22 cellular contexts compared by ENCODE assay signal in the genomic region with DNA sequence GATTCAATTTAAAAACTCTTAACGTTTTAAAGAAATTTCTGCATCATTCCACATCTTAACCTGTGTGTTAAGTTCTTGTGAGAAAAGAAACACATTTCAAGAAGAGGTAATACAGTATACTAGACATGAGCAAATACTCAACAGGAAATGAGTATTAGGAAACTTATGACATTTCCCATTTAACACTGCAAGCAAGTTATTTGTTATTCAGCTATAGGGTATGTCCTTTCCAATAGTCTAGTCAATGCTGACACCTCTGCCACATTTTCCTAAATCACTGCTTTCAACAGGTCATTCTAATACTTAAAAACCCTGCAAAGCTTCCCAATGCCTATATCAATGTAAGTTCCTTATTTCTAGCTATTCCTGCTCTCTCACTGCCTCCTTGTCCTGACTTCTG.
DNase-seq lines count a peak whose midpoint lies in the region; ATAC-seq and TF ChIP-seq lines count a peak whose summit lies in the region.
"Had no signal": no experiment of that assay in that cellular context is flagged by ENCODE, and none has a peak within 500 bp of the region (broad histone marks: within the 10 kb centered on the region; RNA-seq: fewer than 3 reads in every experiment).

No MANE protein-coding gene starts in this region.

- H3K4me3 ChIP-seq in fibroblast of mammary gland (ENCODE audit: control insufficient read depth, low read depth, low read length) = no peak overlapping the region
- H3K4me3 ChIP-seq: colonic mucosa, lower lobe of right lung, neural progenitor cell had no signal

- no peak overlapping the region for H3K27ac Mint-ChIP-seq in natural killer cell treated with Interleukin-12 subunit alpha and Interleukin-12 subunit beta and Interleukin-15 and Interleukin-18, amount 100 ng/mL, for 72 hours
- no peak overlapping the region for H3K27ac Mint-ChIP-seq in natural killer cell
- no peak overlapping the region for H3K27ac Mint-ChIP-seq in activated T-helper 17 cell treated with anti-CD3 and anti-CD28 coated beads, Interleukin-2, amount 50 U/mL, for 72 hours
- H3K27ac Mint-ChIP-seq in stimulated activated naive CD8-positive, alpha-beta T cell treated with anti-CD3 and anti-CD28 coated beads, Interleukin-15, amount 100 ng/mL, for 72 hours = no peak overlapping the region
- H3K27ac Mint-ChIP-seq in glutamatergic neuron (ENCODE audit: unreplicated experiment) = no peak overlapping the region
- H3K27ac Mint-ChIP-seq: activated naive CD8-positive, alpha-beta T cell treated with anti-CD3 and anti-CD28 coated beads, Interleukin-2, amount 10 ng/mL, durations not matched to agents 7 days and 5 days; activated T-helper 1 cell treated with anti-CD3 and anti-CD28 coated beads, Interleukin-12 subunit alpha, Interleukin-12 subunit beta, Interleukin-2, Interleukin-4 antibody, amounts not matched to agents 30 ng/mL and 10 ng/mL and 1 ng/mL, durations not matched to agents 14 hours and 24 hours and 36 hours; endodermal cell; neural progenitor cell; type B pancreatic cell had no signal

- peaks cover 9 to 12% of the 10 kb centered on the region in 2 donors for H3K4me1 Mint-ChIP-seq in natural killer cell treated with Interleukin-12 subunit alpha and Interleukin-12 subunit beta and Interleukin-15 and Interleukin-18, amount 100 ng/mL, for 72 hours (ENCODE audit: low read depth in 2 of 2)
- H3K4me1 Mint-ChIP-seq in natural killer cell (peaks cover under 1 to 8% of the 10 kb centered on the region in 2 donors), glutamatergic neuron (ENCODE audit: low read depth, unreplicated experiment) (no peaks in the 10 kb centered on the region)
- H3K4me1 Mint-ChIP-seq in activated T-helper 17 cell treated with anti-CD3 and anti-CD28 coated beads, Interleukin-2, amount 50 U/mL, for 72 hours = peaks cover 13% of the 10 kb centered on the region
- H3K4me1 Mint-ChIP-seq in stimulated activated naive CD8-positive, alpha-beta T cell treated with anti-CD3 and anti-CD28 coated beads, Interleukin-15, amount 100 ng/mL, for 72 hours = peaks cover 9% of the 10 kb centered on the region
- H3K4me1 Mint-ChIP-seq: endodermal cell, neural progenitor cell had no signal

- H3K4me3 Mint-ChIP-seq in natural killer cell treated with Interleukin-12 subunit alpha and Interleukin-12 subunit beta and Interleukin-15 and Interleukin-18, amount 100 ng/mL, for 72 hours = no peak overlapping the region
- no peak overlapping the region for H3K4me3 Mint-ChIP-seq in natural killer cell
- H3K4me3 Mint-ChIP-seq in activated T-helper 17 cell treated with anti-CD3 and anti-CD28 coated beads, Interleukin-2, amount 50 U/mL, for 72 hours = no peak overlapping the region
- no peak overlapping the region for H3K4me3 Mint-ChIP-seq in stimulated activated naive CD8-positive, alpha-beta T cell treated with anti-CD3 and anti-CD28 coated beads, Interleukin-15, amount 100 ng/mL, for 72 hours
- no peak overlapping the region for H3K4me3 Mint-ChIP-seq in glutamatergic neuron (ENCODE audit: unreplicated experiment)
- H3K4me3 Mint-ChIP-seq: activated naive CD8-positive, alpha-beta T cell treated with anti-CD3 and anti-CD28 coated beads, Interleukin-2, amount 10 ng/mL, durations not matched to agents 7 days and 5 days; activated T-helper 1 cell treated with anti-CD3 and anti-CD28 coated beads, Interleukin-12 subunit alpha, Interleukin-12 subunit beta, Interleukin-2, Interleukin-4 antibody, amounts not matched to agents 30 ng/mL and 10 ng/mL and 1 ng/mL, durations not matched to agents 14 hours and 24 hours and 36 hours; CD4-positive, alpha-beta memory T cell; endodermal cell; neural progenitor cell; type B pancreatic cell had no signal

- DNase-seq in natural killer cell treated with Interleukin-12 subunit alpha and Interleukin-12 subunit beta and Interleukin-15 and Interleukin-18, amount 100 ng/mL, for 72 hours (ENCODE audit: low spot score) = no peak
- DNase-seq in natural killer cell (no peak), fibroblast of mammary gland (ENCODE audit: low read depth) (peak; percentile 18), glutamatergic neuron (no peak), NCI-H345 (lab: John Stamatoyannopoulos, UW) (no peak)
- no peak for DNase-seq in stimulated activated naive CD8-positive, alpha-beta T cell treated with anti-CD3 and anti-CD28 coated beads, Interleukin-15, amount 100 ng/mL, for 72 hours
- DNase-seq: activated CD4-positive, alpha-beta T cell treated with anti-CD3 and anti-CD28 coated beads for 1 hour; activated naive CD8-positive, alpha-beta T cell treated with anti-CD3 and anti-CD28 coated beads, Interleukin-2, amount 10 ng/mL, durations not matched to agents 7 days and 5 days; CD4-positive, alpha-beta memory T cell; colonic mucosa; endodermal cell; lower lobe of right lung; NCI-H1436; NCI-H510A treated with DMSO at 0.1 percent for 48 hours; stimulated activated CD4-positive, alpha-beta T cell treated with anti-CD3 and anti-CD28 coated beads, Interleukin-15, amount 100 ng/mL, for 24 hours had no signal

- TF ChIP-seq CTCF in natural killer cell (IDR thresholded peaks at IDR 0.05) (no peak), fibroblast of mammary gland (conservative IDR thresholded peaks at IDR 0.05; ENCODE audit: control insufficient read depth, insufficient read depth, low read depth, low read length) (no peak), glutamatergic neuron (IDR thresholded peaks at IDR 0.05; ENCODE audit: partially characterized antibody, unreplicated experiment) (no peak)

- no peaks in the 10 kb centered on the region for H3K9me3 Mint-ChIP-seq in natural killer cell treated with Interleukin-12 subunit alpha and Interleukin-12 subunit beta and Interleukin-15 and Interleukin-18, amount 100 ng/mL, for 72 hours
- H3K9me3 Mint-ChIP-seq in natural killer cell (no peaks in the 10 kb centered on the region), glutamatergic neuron (ENCODE audit: unreplicated experiment) (no peaks in the 10 kb centered on the region)
- H3K9me3 Mint-ChIP-seq in activated T-helper 17 cell treated with anti-CD3 and anti-CD28 coated beads, Interleukin-2, amount 50 U/mL, for 72 hours = no peaks in the 10 kb centered on the region
- no peaks in the 10 kb centered on the region for H3K9me3 Mint-ChIP-seq in stimulated activated naive CD8-positive, alpha-beta T cell treated with anti-CD3 and anti-CD28 coated beads, Interleukin-15, amount 100 ng/mL, for 72 hours
- H3K9me3 Mint-ChIP-seq: activated naive CD8-positive, alpha-beta T cell treated with anti-CD3 and anti-CD28 coated beads, Interleukin-2, amount 10 ng/mL, durations not matched to agents 7 days and 5 days; activated T-helper 1 cell treated with anti-CD3 and anti-CD28 coated beads, Interleukin-12 subunit alpha, Interleukin-12 subunit beta, Interleukin-2, Interleukin-4 antibody, amounts not matched to agents 30 ng/mL and 10 ng/mL and 1 ng/mL, durations not matched to agents 14 hours and 24 hours and 36 hours; CD4-positive, alpha-beta memory T cell; endodermal cell; neural progenitor cell; type B pancreatic cell had no signal

- H3K36me3 Mint-ChIP-seq in natural killer cell treated with Interleukin-12 subunit alpha and Interleukin-12 subunit beta and Interleukin-15 and Interleukin-18, amount 100 ng/mL, for 72 hours = peaks cover 6% of the 10 kb centered on the region
- H3K36me3 Mint-ChIP-seq in natural killer cell (peaks cover 11% of the 10 kb centered on the region), glutamatergic neuron (ENCODE audit: unreplicated experiment) (no peaks in the 10 kb centered on the region)
- H3K36me3 Mint-ChIP-seq in activated T-helper 17 cell treated with anti-CD3 and anti-CD28 coated beads, Interleukin-2, amount 50 U/mL, for 72 hours (ENCODE audit: low read depth) = peaks cover 90% of the 10 kb centered on the region

- intact Hi-C loops in natural killer cell (cut with micrococcal nuclease) = no loop called here

- ATAC-seq in natural killer cell treated with Interleukin-12 subunit alpha and Interleukin-12 subunit beta and Interleukin-15 and Interleukin-18, amount 100 ng/mL, for 72 hours = peak; percentile 52 to 55
- ATAC-seq in natural killer cell (no peak), GM19397 (IDR thresholded peaks at IDR 0.05; ENCODE audit: unreplicated experiment) (no peak)
- peak; percentile 75 for ATAC-seq in activated T-helper 17 cell treated with anti-CD3 and anti-CD28 coated beads, Interleukin-2, amount 50 U/mL, for 72 hours (replicated peaks)
- ATAC-seq in stimulated activated naive CD8-positive, alpha-beta T cell treated with anti-CD3 and anti-CD28 coated beads, Interleukin-15, amount 100 ng/mL, for 72 hours = peak; percentile 80
- ATAC-seq: lower lobe of right lung, Panc1, sciatic nerve had no signal

- H3K27me3 Mint-ChIP-seq in natural killer cell treated with Interleukin-12 subunit alpha and Interleukin-12 subunit beta and Interleukin-15 and Interleukin-18, amount 100 ng/mL, for 72 hours = no peaks in the 10 kb centered on the region
- H3K27me3 Mint-ChIP-seq in natural killer cell (ENCODE audit: low read depth in 2 of 2) (no peaks in the 10 kb centered on the region), glutamatergic neuron (ENCODE audit: unreplicated experiment) (peaks cover 3% of the 10 kb centered on the region)
- no peaks in the 10 kb centered on the region for H3K27me3 Mint-ChIP-seq in activated T-helper 17 cell treated with anti-CD3 and anti-CD28 coated beads, Interleukin-2, amount 50 U/mL, for 72 hours
- H3K27me3 Mint-ChIP-seq in stimulated activated naive CD8-positive, alpha-beta T cell treated with anti-CD3 and anti-CD28 coated beads, Interleukin-15, amount 100 ng/mL, for 72 hours = no peaks in the 10 kb centered on the region
- H3K27me3 Mint-ChIP-seq: activated naive CD8-positive, alpha-beta T cell treated with anti-CD3 and anti-CD28 coated beads, Interleukin-2, amount 10 ng/mL, durations not matched to agents 7 days and 5 days; CD4-positive, alpha-beta memory T cell; type B pancreatic cell had no signal

Comparison
In these comparisons a context has a peak if more than half of its experiments do, and no peak if none do; other contexts are left out.
1. ATAC-seq: peak in natural killer cell treated with Interleukin-12 subunit alpha and Interleukin-12 subunit beta and Interleukin-15 and Interleukin-18, amount 100 ng/mL, for 72 hours (2 of 2), activated T-helper 17 cell treated with anti-CD3 and anti-CD28 coated beads, Interleukin-2, amount 50 U/mL, for 72 hours (single experiment) and stimulated activated naive CD8-positive, alpha-beta T cell treated with anti-CD3 and anti-CD28 coated beads, Interleukin-15, amount 100 ng/mL, for 72 hours (single experiment); none in natural killer cell (0 of 3) and GM19397 (single experiment).